ENCODE assay signal across 8 cellular contexts in genomic region chr11:73760066-73760679, GRCh38. TPM values are rescaled to one million over a fixed set of nuclear protein-coding genes. Genes with fewer than 3 reads are reported as not detected.
DNase-seq lines count a peak whose midpoint lies in the region; ATAC-seq and TF ChIP-seq lines count a peak whose summit lies in the region.

No MANE protein-coding gene starts in this region.

- H3K4me3 Mint-ChIP-seq in WTC11 (peak overlapping the region; percentile 95), type B pancreatic cell (peak overlapping the region; percentile 96)

- no peaks in the 10 kb centered on the region for H3K4me1 ChIP-seq in mucosa of stomach (ENCODE audit: control insufficient read depth, insufficient read depth, low read length)

- H3K4me1 Mint-ChIP-seq in WTC11 (peaks cover 28% of the 10 kb centered on the region), type B pancreatic cell (ENCODE audit: unreplicated experiment) (peaks cover 34% of the 10 kb centered on the region)

- peak overlapping the region; percentile 95 for H3K9ac ChIP-seq in mucosa of stomach (ENCODE audit: low read length)

- H3K9me3 Mint-ChIP-seq in WTC11, result no peaks in the 10 kb centered on the region
- H3K9me3 Mint-ChIP-seq in type B pancreatic cell, result peaks cover 3% of the 10 kb centered on the region

- H3K4me3 ChIP-seq in AG10803 (ENCODE audit: low read length) (peak overlapping the region; percentile 94), mucosa of stomach (ENCODE audit: low read length) (peak overlapping the region; percentile 56)

- H3K27ac ChIP-seq in epithelial cell of prostate, result peak overlapping the region; percentile 86

- H3K27ac Mint-ChIP-seq in WTC11 (peak overlapping the region; percentile 74), type B pancreatic cell (peak overlapping the region; percentile 90)

- TF ChIP-seq CTCF in AG10803 (conservative IDR thresholded peaks at IDR 0.05; ENCODE audit: low read length) (no peak), WTC11 (IDR thresholded peaks at IDR 0.05) (no peak), type B pancreatic cell (conservative IDR thresholded peaks at IDR 0.05) (no peak)

- CTCF ChIA-PET in WTC11 (lab: Charles Lee), result interaction anchor here (1.0 to 2.6 kb wide), 5 partner anchors 19 to 171 kb away, joined by 3 to 27 read pairs (median 5); no protein-coding TSS in a partner anchor

- DNase-seq in AG10803 (ENCODE audit: low read depth), result peak; percentile 30
- peak; percentile 46 for DNase-seq in WTC11 (ENCODE audit: low spot score)
- DNase-seq in epithelial cell of prostate (ENCODE audit: low read depth, low spot score), result no peak
- DNase-seq in type B pancreatic cell (ENCODE audit: extremely low spot score, unreplicated experiment), result peak; percentile 68
- no peak for DNase-seq in NCI-H1436 treated with DMSO at 0.1 percent for 48 hours (lab: John Stamatoyannopoulos, UW)

- POLR2A ChIA-PET in WTC11 (lab: Charles Lee), result interaction anchor here (1.9 to 2.0 kb wide), 2 partner anchors 19 to 24 kb away, joined by 9 to 40 read pairs; no protein-coding TSS in a partner anchor

- no peaks in the 10 kb centered on the region for H3K27me3 ChIP-seq in mucosa of stomach (ENCODE audit: control insufficient read depth, insufficient read depth, low read length)

- H3K27me3 Mint-ChIP-seq in WTC11 (ENCODE audit: low read depth), result no peaks in the 10 kb centered on the region
- peaks cover 4% of the 10 kb centered on the region for H3K27me3 Mint-ChIP-seq in type B pancreatic cell

- ATAC-seq in GM18861 (IDR thresholded peaks at IDR 0.05; ENCODE audit: unreplicated experiment), result peak; percentile 1
- ATAC-seq in HG03521 (IDR thresholded peaks at IDR 0.05; ENCODE audit: unreplicated experiment), result peak; percentile 2
- ATAC-seq in WTC11, result peak; percentile 5; the same call in 1 of the 2 replicates

- H3K36me3 ChIP-seq in mucosa of stomach (ENCODE audit: control insufficient read depth, insufficient read depth, low read length), result no peaks in the 10 kb centered on the region

- H3K9me3 ChIP-seq in mucosa of stomach (ENCODE audit: control insufficient read depth, low read length), result no peaks in the 10 kb centered on the region

- H3K36me3 Mint-ChIP-seq in WTC11 (peaks cover 4% of the 10 kb centered on the region; the same call in 1 of the 2 replicates), type B pancreatic cell (no peaks in the 10 kb centered on the region)

TF ChIP-seq in WTC11, 78 proteins besides CTCF, POLR2A, EP300 and RAD21:
- no peak for TF ChIP-seq SP1 (CRISPR knock-in tag; conservative IDR thresholded peaks at IDR 0.05)
- no peak for TF ChIP-seq SMAD3 (CRISPR knock-in tag; IDR thresholded peaks at IDR 0.05; ENCODE audit: borderline replicate concordance)
- 0 out of 2 replicates have a peak, but pooled peaks have one; percentile 53 for TF ChIP-seq MYBL2 (CRISPR knock-in tag; IDR thresholded peaks at IDR 0.05)
- no peak for TF ChIP-seq ZNF532 (CRISPR knock-in tag; IDR thresholded peaks at IDR 0.05; ENCODE audit: borderline replicate concordance)
- 0 out of 2 replicates have a peak, but pooled peaks have one; percentile 0 for TF ChIP-seq ZNF232 (CRISPR knock-in tag; IDR thresholded peaks at IDR 0.05)
- TF ChIP-seq RELA (CRISPR knock-in tag; IDR thresholded peaks at IDR 0.05; ENCODE audit: borderline replicate concordance), result 0 out of 2 replicates have a peak, but pooled peaks have one; percentile 65

RNA-seq across cellular contexts. Expression of gene RAB6A, which starts 0.7 kb away (rescaled TPM):
- total RNA-seq in WTC11 (2021) (103 to 114 TPM (median 107 TPM) in 3 replicates), type B pancreatic cell (ENCODE audit: low replicate concordance) (86.7 and 123 TPM in 2 replicates)

RNA-seq across cellular contexts. Expression of gene MRPL48, which starts 27.5 kb away (rescaled TPM):
- total RNA-seq in WTC11 (2021), result 38.7 to 40.6 TPM (median 39.4 TPM) in 3 replicates
- total RNA-seq in type B pancreatic cell (ENCODE audit: low replicate concordance), result 35.9 and 43.7 TPM in 2 replicates

Comparison
In these comparisons a context has a peak if more than half of its experiments do, and no peak if none do; other contexts are left out.
1. DNase-seq: peak in AG10803 (single experiment), WTC11 (single experiment) and type B pancreatic cell (single experiment); none in epithelial cell of prostate (single experiment) and NCI-H1436 treated with DMSO at 0.1 percent for 48 hours (single experiment).
2. Peak in every context shown above with its lines, with median percentiles within 50 percentile points of each other: ATAC-seq.